Comparison of ENCODE assay signal across 1 cellular context in the genomic region with DNA sequence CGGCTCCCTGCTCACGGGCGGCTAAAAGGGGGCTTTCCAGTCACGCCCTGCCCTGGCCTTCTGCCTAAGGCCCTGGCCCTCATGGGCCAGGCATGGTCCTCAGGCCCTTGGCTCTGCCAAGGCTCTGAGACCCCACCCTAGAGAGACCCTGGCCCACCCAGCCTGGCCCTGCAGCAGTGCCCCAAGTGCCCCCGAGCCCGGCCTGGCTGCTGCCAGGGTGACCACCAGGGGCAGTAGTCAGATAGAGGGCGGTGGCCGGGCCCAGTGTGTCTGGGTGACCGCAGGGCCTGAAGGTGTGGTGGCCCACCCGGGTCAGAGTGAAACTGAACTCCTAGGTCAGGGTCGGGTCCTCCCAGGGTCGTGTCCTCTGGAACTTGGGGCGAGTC.
TF ChIP-seq lines count a peak whose summit lies in the region.

No MANE protein-coding gene starts in this region.

TF ChIP-seq in WTC11, 78 proteins besides CTCF, POLR2A, EP300 and RAD21 (continued from another document):
- TF ChIP-seq, protein P1, sequence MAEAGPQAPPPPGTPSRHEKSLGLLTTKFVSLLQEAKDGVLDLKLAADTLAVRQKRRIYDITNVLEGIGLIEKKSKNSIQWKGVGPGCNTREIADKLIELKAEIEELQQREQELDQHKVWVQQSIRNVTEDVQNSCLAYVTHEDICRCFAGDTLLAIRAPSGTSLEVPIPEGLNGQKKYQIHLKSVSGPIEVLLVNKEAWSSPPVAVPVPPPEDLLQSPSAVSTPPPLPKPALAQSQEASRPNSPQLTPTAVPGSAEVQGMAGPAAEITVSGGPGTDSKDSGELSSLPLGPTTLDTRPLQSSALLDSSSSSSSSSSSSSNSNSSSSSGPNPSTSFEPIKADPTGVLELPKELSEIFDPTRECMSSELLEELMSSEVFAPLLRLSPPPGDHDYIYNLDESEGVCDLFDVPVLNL (CRISPR knock-in tag; IDR thresholded peaks at IDR 0.05; ENCODE audit: borderline replicate concordance, low read depth): no peak
- TF ChIP-seq, protein P2, sequence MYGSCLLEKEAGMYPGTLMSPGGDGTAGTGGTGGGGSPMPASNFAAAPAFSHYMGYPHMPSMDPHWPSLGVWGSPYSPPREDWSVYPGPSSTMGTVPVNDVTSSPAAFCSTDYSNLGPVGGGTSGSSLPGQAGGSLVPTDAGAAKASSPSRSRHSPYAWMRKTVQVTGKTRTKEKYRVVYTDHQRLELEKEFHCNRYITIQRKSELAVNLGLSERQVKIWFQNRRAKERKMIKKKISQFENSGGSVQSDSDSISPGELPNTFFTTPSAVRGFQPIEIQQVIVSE (CRISPR knock-in tag; IDR thresholded peaks at IDR 0.05; ENCODE audit: borderline replicate concordance): no peak
- TF ChIP-seq ZNF219 (CRISPR knock-in tag; IDR thresholded peaks at IDR 0.05; ENCODE audit: borderline replicate concordance) (no peak), NR2C2 (CRISPR knock-in tag; IDR thresholded peaks at IDR 0.05) (no peak), EMX1 (CRISPR knock-in tag; IDR thresholded peaks at IDR 0.05) (no peak), FOXJ3 (CRISPR knock-in tag; IDR thresholded peaks at IDR 0.05; ENCODE audit: borderline replicate concordance) (no peak)
- TF ChIP-seq, protein P3, sequence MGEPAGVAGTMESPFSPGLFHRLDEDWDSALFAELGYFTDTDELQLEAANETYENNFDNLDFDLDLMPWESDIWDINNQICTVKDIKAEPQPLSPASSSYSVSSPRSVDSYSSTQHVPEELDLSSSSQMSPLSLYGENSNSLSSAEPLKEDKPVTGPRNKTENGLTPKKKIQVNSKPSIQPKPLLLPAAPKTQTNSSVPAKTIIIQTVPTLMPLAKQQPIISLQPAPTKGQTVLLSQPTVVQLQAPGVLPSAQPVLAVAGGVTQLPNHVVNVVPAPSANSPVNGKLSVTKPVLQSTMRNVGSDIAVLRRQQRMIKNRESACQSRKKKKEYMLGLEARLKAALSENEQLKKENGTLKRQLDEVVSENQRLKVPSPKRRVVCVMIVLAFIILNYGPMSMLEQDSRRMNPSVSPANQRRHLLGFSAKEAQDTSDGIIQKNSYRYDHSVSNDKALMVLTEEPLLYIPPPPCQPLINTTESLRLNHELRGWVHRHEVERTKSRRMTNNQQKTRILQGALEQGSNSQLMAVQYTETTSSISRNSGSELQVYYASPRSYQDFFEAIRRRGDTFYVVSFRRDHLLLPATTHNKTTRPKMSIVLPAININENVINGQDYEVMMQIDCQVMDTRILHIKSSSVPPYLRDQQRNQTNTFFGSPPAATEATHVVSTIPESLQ (CRISPR knock-in tag; IDR thresholded peaks at IDR 0.05): no peak
- TF ChIP-seq, protein P4, sequence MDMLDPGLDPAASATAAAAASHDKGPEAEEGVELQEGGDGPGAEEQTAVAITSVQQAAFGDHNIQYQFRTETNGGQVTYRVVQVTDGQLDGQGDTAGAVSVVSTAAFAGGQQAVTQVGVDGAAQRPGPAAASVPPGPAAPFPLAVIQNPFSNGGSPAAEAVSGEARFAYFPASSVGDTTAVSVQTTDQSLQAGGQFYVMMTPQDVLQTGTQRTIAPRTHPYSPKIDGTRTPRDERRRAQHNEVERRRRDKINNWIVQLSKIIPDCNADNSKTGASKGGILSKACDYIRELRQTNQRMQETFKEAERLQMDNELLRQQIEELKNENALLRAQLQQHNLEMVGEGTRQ (CRISPR knock-in tag; IDR thresholded peaks at IDR 0.05): no peak
- TF ChIP-seq, protein P5, sequence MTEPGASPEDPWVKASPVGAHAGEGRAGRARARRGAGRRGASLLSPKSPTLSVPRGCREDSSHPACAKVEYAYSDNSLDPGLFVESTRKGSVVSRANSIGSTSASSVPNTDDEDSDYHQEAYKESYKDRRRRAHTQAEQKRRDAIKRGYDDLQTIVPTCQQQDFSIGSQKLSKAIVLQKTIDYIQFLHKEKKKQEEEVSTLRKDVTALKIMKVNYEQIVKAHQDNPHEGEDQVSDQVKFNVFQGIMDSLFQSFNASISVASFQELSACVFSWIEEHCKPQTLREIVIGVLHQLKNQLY (CRISPR knock-in tag; IDR thresholded peaks at IDR 0.05): no peak
- TF ChIP-seq, protein P6, sequence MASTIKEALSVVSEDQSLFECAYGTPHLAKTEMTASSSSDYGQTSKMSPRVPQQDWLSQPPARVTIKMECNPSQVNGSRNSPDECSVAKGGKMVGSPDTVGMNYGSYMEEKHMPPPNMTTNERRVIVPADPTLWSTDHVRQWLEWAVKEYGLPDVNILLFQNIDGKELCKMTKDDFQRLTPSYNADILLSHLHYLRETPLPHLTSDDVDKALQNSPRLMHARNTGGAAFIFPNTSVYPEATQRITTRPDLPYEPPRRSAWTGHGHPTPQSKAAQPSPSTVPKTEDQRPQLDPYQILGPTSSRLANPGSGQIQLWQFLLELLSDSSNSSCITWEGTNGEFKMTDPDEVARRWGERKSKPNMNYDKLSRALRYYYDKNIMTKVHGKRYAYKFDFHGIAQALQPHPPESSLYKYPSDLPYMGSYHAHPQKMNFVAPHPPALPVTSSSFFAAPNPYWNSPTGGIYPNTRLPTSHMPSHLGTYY (CRISPR knock-in tag; IDR thresholded peaks at IDR 0.05): no peak
